ENCODE assay signal across 10 cellular contexts in genomic region chr16:14634389-14634725, GRCh38. TPM values are rescaled to one million over a fixed set of nuclear protein-coding genes. Genes with fewer than 3 reads are reported as not detected.
DNase-seq lines count a peak whose midpoint lies in the region; ATAC-seq and TF ChIP-seq lines count a peak whose summit lies in the region.
"Had no signal": no experiment of that assay in that cellular context is flagged by ENCODE, and none has a peak within 500 bp of the region (broad histone marks: within the 10 kb centered on the region; RNA-seq: fewer than 3 reads in every experiment).

No MANE protein-coding gene starts in this region.

- intact Hi-C loops in CD8-positive, alpha-beta T cell (cut with DNase I, micrococcal nuclease), result loop anchor here (5.0 to 10.0 kb wide), 5 partner anchors 332 to 1253 kb away; partner anchors contain the start of genes CEP20 (in 2 of the 2), NTAN1 (in 1 of the 2) and PDXDC1 (in 1 of the 2)

- peak overlapping the region; percentile 82 for H3K27ac ChIP-seq in CD8-positive, alpha-beta T cell (ENCODE audit: low read depth, low read length)

- no peaks in the 10 kb centered on the region for H3K9me3 ChIP-seq in CD8-positive, alpha-beta T cell (ENCODE audit: low read length)
- H3K9me3 ChIP-seq in NT2/D1 (ENCODE audit: insufficient read depth, low read length) (no peaks in the 10 kb centered on the region), endocrine pancreas (ENCODE audit: control insufficient read depth, low read length) (no peaks in the 10 kb centered on the region)

- TF ChIP-seq CTCF in CD8-positive, alpha-beta T cell (IDR thresholded peaks at IDR 0.05), result no peak
- TF ChIP-seq CTCF in osteocyte (IDR thresholded peaks at IDR 0.05), result no peak

- H3K27me3 Mint-ChIP-seq in CD8-positive, alpha-beta T cell (ENCODE audit: low read depth), result no peaks in the 10 kb centered on the region
- H3K27me3 Mint-ChIP-seq in osteocyte (ENCODE audit: unreplicated experiment), result no peaks in the 10 kb centered on the region

- no peak for ATAC-seq in CD8-positive, alpha-beta T cell
- ATAC-seq in HG03108 (IDR thresholded peaks at IDR 0.05; ENCODE audit: unreplicated experiment), result no peak
- ATAC-seq in HG03139 (IDR thresholded peaks at IDR 0.05; ENCODE audit: unreplicated experiment), result no peak
- no peak for ATAC-seq in GM18502 (IDR thresholded peaks at IDR 0.05; ENCODE audit: poor library complexity, unreplicated experiment)
- no peak for ATAC-seq in GM21367 (IDR thresholded peaks at IDR 0.05; ENCODE audit: unreplicated experiment)

- POLR2A ChIA-PET in CD8-positive, alpha-beta T cell (lab: Charles Lee), result no interaction called here

- no peak for DNase-seq in CD8-positive, alpha-beta T cell
- DNase-seq in NT2/D1 (ENCODE audit: low read depth, low spot score) (no peak), osteocyte (ENCODE audit: extremely low spot score, unreplicated experiment) (no peak)

- H3K27me3 ChIP-seq in CD8-positive, alpha-beta T cell (ENCODE audit: insufficient read depth, low read length), result no peaks in the 10 kb centered on the region
- H3K27me3 ChIP-seq in NT2/D1 (ENCODE audit: insufficient read depth, insufficient read length), result no peaks in the 10 kb centered on the region
- no peaks in the 10 kb centered on the region for H3K27me3 ChIP-seq in endocrine pancreas (ENCODE audit: control insufficient read depth, insufficient read depth, low read length)

- no peak overlapping the region for H3K9ac ChIP-seq in NT2/D1 (ENCODE audit: insufficient read length, low read depth)
- H3K9ac ChIP-seq in endocrine pancreas (ENCODE audit: control insufficient read depth, insufficient read depth, low read length), result no peak overlapping the region

- H3K9me3 Mint-ChIP-seq in CD8-positive, alpha-beta T cell, result peaks cover 3% of the 10 kb centered on the region
- no peaks in the 10 kb centered on the region for H3K9me3 Mint-ChIP-seq in osteocyte (ENCODE audit: unreplicated experiment)

- H3K36me3 ChIP-seq in CD8-positive, alpha-beta T cell (ENCODE audit: insufficient read depth, low read length), result peaks cover 13% of the 10 kb centered on the region
- H3K36me3 ChIP-seq in NT2/D1 (ENCODE audit: insufficient read depth, insufficient read length, low read length) (peaks cover 31% of the 10 kb centered on the region), endocrine pancreas (ENCODE audit: control insufficient read depth, insufficient read depth, low read length) (no peaks in the 10 kb centered on the region)

- H3K4me3 ChIP-seq in CD8-positive, alpha-beta T cell (ENCODE audit: low read depth, low read length), result peak overlapping the region; percentile 95
- H3K4me3 ChIP-seq in NT2/D1 (ENCODE audit: insufficient read length, low read depth) (peak overlapping the region; percentile 97), endocrine pancreas (ENCODE audit: control insufficient read depth, insufficient read depth, low read length) (peak overlapping the region; percentile 56)

- peaks cover 65% of the 10 kb centered on the region for H3K4me1 Mint-ChIP-seq in CD8-positive, alpha-beta T cell (ENCODE audit: low read depth)
- H3K4me1 Mint-ChIP-seq in osteocyte (ENCODE audit: unreplicated experiment), result peaks cover 43% of the 10 kb centered on the region

- H3K4me1 ChIP-seq in CD8-positive, alpha-beta T cell (ENCODE audit: insufficient read depth, low read length), result peaks cover 47% of the 10 kb centered on the region
- H3K4me1 ChIP-seq in NT2/D1 (ENCODE audit: insufficient read depth, insufficient read length) (peaks cover 9% of the 10 kb centered on the region), endocrine pancreas (ENCODE audit: control insufficient read depth, insufficient read depth, low read length) (no peaks in the 10 kb centered on the region)

- H3K27ac Mint-ChIP-seq in CD8-positive, alpha-beta T cell, result peak overlapping the region; percentile 99
- H3K27ac Mint-ChIP-seq in osteocyte (ENCODE audit: unreplicated experiment), result peak overlapping the region; percentile 98

- peaks cover 31% of the 10 kb centered on the region for H3K36me3 Mint-ChIP-seq in CD8-positive, alpha-beta T cell
- H3K36me3 Mint-ChIP-seq in osteocyte (ENCODE audit: unreplicated experiment), result peaks cover 4% of the 10 kb centered on the region

- CTCF ChIA-PET in CD8-positive, alpha-beta T cell (lab: Charles Lee), result no interaction called here

- peak overlapping the region; percentile 100 for H3K4me3 Mint-ChIP-seq in CD8-positive, alpha-beta T cell
- H3K4me3 Mint-ChIP-seq in osteocyte (ENCODE audit: unreplicated experiment), result peak overlapping the region; percentile 100

RNA-seq across cellular contexts. Expression of gene BFAR, which starts 1.6 kb away (rescaled TPM):
- total RNA-seq in CD8-positive, alpha-beta T cell, result 10 to 100 TPM; 34.0 to 41.7 TPM
- 76.6 and 78.2 TPM in 2 replicates for total RNA-seq in osteocyte

RNA-seq across cellular contexts. Expression of gene PARN, which starts 4.3 kb away (rescaled TPM):
- 10 to 100 TPM; 23.7 to 25.7 TPM for total RNA-seq in CD8-positive, alpha-beta T cell
- total RNA-seq in osteocyte, result 34.2 and 36.8 TPM in 2 replicates

RNA-seq across cellular contexts. Expression of gene PLA2G10, which starts 59.8 kb away (rescaled TPM):
- not detected for total RNA-seq in CD8-positive, alpha-beta T cell
- not detected in 2 replicates for total RNA-seq in osteocyte
- total RNA-seq: HT1080, myocyte had no signal
